Comparison of ENCODE assay signal across 16 cellular contexts in the genomic region with DNA sequence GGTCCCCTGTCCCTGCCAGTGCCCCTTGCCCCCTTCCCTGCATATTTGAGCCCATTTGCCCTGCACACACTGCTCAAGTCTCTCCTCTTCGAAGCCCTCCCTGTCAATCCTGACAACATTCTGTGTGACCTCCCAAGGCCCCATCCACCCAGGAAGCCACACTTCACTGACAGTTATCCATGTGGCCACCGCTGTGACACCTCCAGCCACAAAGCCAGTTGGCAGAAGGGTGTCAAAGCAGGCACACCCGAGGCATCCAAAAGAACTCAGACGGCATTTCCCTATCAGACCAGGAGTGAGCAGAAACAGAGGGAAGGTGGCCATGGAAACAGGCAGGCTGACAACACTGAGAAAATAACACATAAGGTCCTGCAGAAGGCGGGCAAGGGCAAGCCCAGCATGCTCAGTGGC. TPM values are rescaled to one million over a fixed set of nuclear protein-coding genes. Genes with fewer than 3 reads are reported as not detected.
DNase-seq lines count a peak whose midpoint lies in the region; ATAC-seq and TF ChIP-seq lines count a peak whose summit lies in the region.
"Had no signal": no experiment of that assay in that cellular context is flagged by ENCODE, and none has a peak within 500 bp of the region (broad histone marks: within the 10 kb centered on the region; RNA-seq: fewer than 3 reads in every experiment).

No MANE protein-coding gene starts in this region.

- peaks cover 67 to 72% (median 69%) of the 10 kb centered on the region in 3 donors for H3K4me1 ChIP-seq in skeletal muscle tissue (ENCODE audit: control insufficient read depth in 3 of 3, insufficient read depth in 3 of 3, low read length in 3 of 3)

- H3K9me3 ChIP-seq in skeletal muscle tissue (ENCODE audit: control insufficient read depth in 3 of 3, low read length in 3 of 3), result no peaks in the 10 kb centered on the region
- H3K9me3 ChIP-seq: left lung had no signal

- H3K27me3 Mint-ChIP-seq in activated CD4-positive, alpha-beta T cell treated with anti-CD3 and anti-CD28 coated beads, Interleukin-2, amount 10 ng/mL, durations not matched to agents 24 days and 14 days, result no peaks in the 10 kb centered on the region
- H3K27me3 Mint-ChIP-seq: activated CD4-positive, alpha-beta T cell treated with anti-CD3 and anti-CD28 coated beads, Interleukin-2, amount 10 ng/mL, durations not matched to agents 7 days and 5 days had no signal

- TF ChIP-seq CTCF in RWPE1 (conservative IDR thresholded peaks at IDR 0.05; ENCODE audit: low read depth), result no peak

- POLR2A ChIA-PET in RWPE1 (lab: Yijun Ruan, JAX; ENCODE audit: low non-redundant PET), result no interaction called here

- peaks cover 40 to 52% (median 47%) of the 10 kb centered on the region in 3 donors for H3K36me3 ChIP-seq in skeletal muscle tissue (ENCODE audit: control insufficient read depth in 3 of 3, insufficient read depth in 3 of 3, low read length in 3 of 3)

- ATAC-seq in left ventricle myocardium superior, result peak; percentile 47
- no peak for ATAC-seq in HG03457 (IDR thresholded peaks at IDR 0.05; ENCODE audit: unreplicated experiment)
- ATAC-seq: left lung had no signal

- H3K4me3 Mint-ChIP-seq in activated CD4-positive, alpha-beta T cell treated with anti-CD3 and anti-CD28 coated beads, Interleukin-2, amount 10 ng/mL, durations not matched to agents 24 days and 14 days, result no peak overlapping the region
- H3K4me3 Mint-ChIP-seq: activated CD4-positive, alpha-beta T cell treated with anti-CD3 and anti-CD28 coated beads, Interleukin-2, amount 10 ng/mL, durations not matched to agents 7 days and 5 days had no signal

- H3K9me3 Mint-ChIP-seq in activated CD4-positive, alpha-beta T cell treated with anti-CD3 and anti-CD28 coated beads, Interleukin-2, amount 10 ng/mL, durations not matched to agents 24 days and 14 days, result no peaks in the 10 kb centered on the region
- H3K9me3 Mint-ChIP-seq: activated CD4-positive, alpha-beta T cell treated with anti-CD3 and anti-CD28 coated beads, Interleukin-2, amount 10 ng/mL, durations not matched to agents 7 days and 5 days had no signal

- peak overlapping the region in 1 of 3 donors; percentile 45 for H3K9ac ChIP-seq in skeletal muscle tissue (ENCODE audit: low read depth in 1 of 3, low read length in 3 of 3)

- H3K36me3 Mint-ChIP-seq in activated CD4-positive, alpha-beta T cell treated with anti-CD3 and anti-CD28 coated beads, Interleukin-2, amount 10 ng/mL, durations not matched to agents 24 days and 14 days (ENCODE audit: low read depth), result peaks cover 42% of the 10 kb centered on the region

- H3K27ac ChIP-seq in RWPE1 (peak overlapping the region; percentile 94), skeletal muscle tissue (ENCODE audit: low read depth, low read length) (peak overlapping the region; percentile 28)
- H3K27ac ChIP-seq: left lung, PC-9 had no signal

- peaks cover 18% of the 10 kb centered on the region for H3K4me1 Mint-ChIP-seq in activated CD4-positive, alpha-beta T cell treated with anti-CD3 and anti-CD28 coated beads, Interleukin-2, amount 10 ng/mL, durations not matched to agents 24 days and 14 days

- H3K27me3 ChIP-seq in skeletal muscle tissue (ENCODE audit: control insufficient read depth in 3 of 3, insufficient read depth in 3 of 3, low read length in 3 of 3), result no peaks in the 10 kb centered on the region
- H3K27me3 ChIP-seq: left lung had no signal

- intact Hi-C loops in activated CD4-positive, alpha-beta T cell treated with anti-CD3 and anti-CD28 coated beads, Interleukin-2, amount 10 ng/mL, durations not matched to agents 24 days and 14 days (cut with micrococcal nuclease), result no loop called here
- intact Hi-C loops in left ventricle myocardium superior (cut with micrococcal nuclease), result no loop called here

- no peak for DNase-seq in activated CD4-positive, alpha-beta T cell treated with anti-CD3 and anti-CD28 coated beads, Interleukin-2, amount 10 ng/mL, durations not matched to agents 24 days and 14 days
- DNase-seq in activated CD4-positive, alpha-beta T cell treated with anti-CD3 and anti-CD28 coated beads for 4 hours, result no peak
- DNase-seq in RWPE1 (ENCODE audit: low spot score), result no peak
- DNase-seq in left ventricle myocardium superior, result peak; percentile 66
- no peak for DNase-seq in stimulated activated naive CD4-positive, alpha-beta T cell treated with Interleukin-2 at 50 U/mL for 16 hours (lab: John Stamatoyannopoulos, UW)
- DNase-seq in retina, result no peak
- DNase-seq: activated CD4-positive, alpha-beta T cell treated with anti-CD3 and anti-CD28 coated beads, Interleukin-2, amount 10 ng/mL, durations not matched to agents 7 days and 5 days; GDM1; head of caudate nucleus; IMR-90; NCI-H510A; PC-9; SW 1271 had no signal

- H3K27ac Mint-ChIP-seq in activated CD4-positive, alpha-beta T cell treated with anti-CD3 and anti-CD28 coated beads, Interleukin-2, amount 10 ng/mL, durations not matched to agents 24 days and 14 days, result peak overlapping the region; percentile 31
- H3K27ac Mint-ChIP-seq: activated CD4-positive, alpha-beta T cell treated with anti-CD3 and anti-CD28 coated beads, Interleukin-2, amount 10 ng/mL, durations not matched to agents 7 days and 5 days had no signal

- CTCF ChIA-PET in RWPE1 (lab: Yijun Ruan, JAX), result no interaction called here

- H3K4me3 ChIP-seq in skeletal muscle tissue (ENCODE audit: low read length in 3 of 3), result peak overlapping the region in 1 of 3 donors; percentile 29
- H3K4me3 ChIP-seq: left lung, PC-9 had no signal

RNA-seq across cellular contexts. Expression of gene POLM, which starts 4.6 kb away (rescaled TPM):
- total RNA-seq in activated CD4-positive, alpha-beta T cell treated with anti-CD3 and anti-CD28 coated beads, Interleukin-2, amount 10 ng/mL, durations not matched to agents 24 days and 14 days, result 39.3 and 41.9 TPM in 2 replicates
- total RNA-seq in left ventricle myocardium superior (17.6 TPM), skeletal muscle tissue (12.5 TPM)

RNA-seq across cellular contexts. Expression of gene PGAM2, which starts 12.3 kb away (rescaled TPM):
- total RNA-seq in activated CD4-positive, alpha-beta T cell treated with anti-CD3 and anti-CD28 coated beads, Interleukin-2, amount 10 ng/mL, durations not matched to agents 24 days and 14 days, result 0.42 TPM in 1 of 2 replicates, not detected in the other
- total RNA-seq in left ventricle myocardium superior (967 TPM), skeletal muscle tissue (618 TPM)
- total RNA-seq: IMR-90 had no signal

RNA-seq across cellular contexts. Expression of gene AEBP1, which starts 26.5 kb away (rescaled TPM):
- total RNA-seq in activated CD4-positive, alpha-beta T cell treated with anti-CD3 and anti-CD28 coated beads, Interleukin-2, amount 10 ng/mL, durations not matched to agents 24 days and 14 days, result 21.6 and 22.2 TPM in 2 replicates
- 18.4 TPM for total RNA-seq in left ventricle myocardium superior
- total RNA-seq in skeletal muscle tissue, result 32.4 TPM

RNA-seq across cellular contexts. Expression of gene DBNL, which starts 33.2 kb away (rescaled TPM):
- total RNA-seq in activated CD4-positive, alpha-beta T cell treated with anti-CD3 and anti-CD28 coated beads, Interleukin-2, amount 10 ng/mL, durations not matched to agents 24 days and 14 days, result 127 and 131 TPM in 2 replicates
- 31.2 TPM for total RNA-seq in left ventricle myocardium superior
- 41.2 TPM for total RNA-seq in skeletal muscle tissue

RNA-seq across cellular contexts. Expression of gene POLD2, which starts 45.7 kb away (rescaled TPM):
- 259 and 286 TPM in 2 replicates for total RNA-seq in activated CD4-positive, alpha-beta T cell treated with anti-CD3 and anti-CD28 coated beads, Interleukin-2, amount 10 ng/mL, durations not matched to agents 24 days and 14 days
- total RNA-seq in left ventricle myocardium superior (92.9 TPM), skeletal muscle tissue (64.7 TPM)

Comparison
In these comparisons a context has a peak if more than half of its experiments do, and no peak if none do; other contexts are left out.
1. RNA of gene PGAM2, which starts 12.3 kb away (total RNA-seq): 967 TPM in left ventricle myocardium superior (single experiment) and 618 TPM in skeletal muscle tissue (single experiment); 0.42 TPM in activated CD4-positive, alpha-beta T cell treated with anti-CD3 and anti-CD28 coated beads, Interleukin-2, amount 10 ng/mL, durations not matched to agents 24 days and 14 days; every median in the first group is over 100 times any median in the second.